24 cellular contexts compared by ENCODE assay signal in genomic region chr20:1150968-1151367, GRCh38. TPM values are rescaled to one million over a fixed set of nuclear protein-coding genes. Genes with fewer than 3 reads are reported as not detected.
"Had no signal": no experiment of that assay in that cellular context is flagged by ENCODE, and none has a peak within 500 bp of the region (broad histone marks: within the 10 kb centered on the region; RNA-seq: fewer than 3 reads in every experiment).

No MANE protein-coding gene starts in this region.

- H3K27ac ChIP-seq: SJSA1, SK-N-MC had no signal

- H3K4me3 ChIP-seq: MG63, SJSA1, SK-N-MC had no signal

- H3K4me1 ChIP-seq: SJSA1 had no signal

- FAIRE-seq: RCC 7860 had no signal

- H3K27me3 ChIP-seq: MG63, SJSA1 had no signal

- DNase-seq: IMR-90, Karpas-422, KG1, MG63, NCI-H1092, NCI-H1105 treated with DMSO at 0.1 percent for 48 hours, NCI-H1417 treated with DMSO at 0.1 percent for 48 hours, NCI-H146, NCI-H1694 treated with DMSO at 0.1 percent for 48 hours, NCI-H1930, NCI-H2081, NCI-H2171, NCI-H226, NCI-H446, NCI-H510A, NCI-H524 treated with DMSO at 0.1 percent for 48 hours, NCI-H69, NCI-H774, Right ventricle myocardium superior, RPMI8226, SIG-M5 had no signal

- H3K9me3 ChIP-seq: MG63, SJSA1 had no signal

RNA-seq across cellular contexts. Expression of gene TMEM74B, which starts 33.8 kb away (rescaled TPM):
- total RNA-seq: IMR-90, SJSA1 had no signal

RNA-seq across cellular contexts. Expression of gene C20orf202, which starts 52.3 kb away (rescaled TPM):
- total RNA-seq: IMR-90, SJSA1 had no signal
- polyA plus RNA-seq: IMR-90 had no signal
